In the genomic region with DNA sequence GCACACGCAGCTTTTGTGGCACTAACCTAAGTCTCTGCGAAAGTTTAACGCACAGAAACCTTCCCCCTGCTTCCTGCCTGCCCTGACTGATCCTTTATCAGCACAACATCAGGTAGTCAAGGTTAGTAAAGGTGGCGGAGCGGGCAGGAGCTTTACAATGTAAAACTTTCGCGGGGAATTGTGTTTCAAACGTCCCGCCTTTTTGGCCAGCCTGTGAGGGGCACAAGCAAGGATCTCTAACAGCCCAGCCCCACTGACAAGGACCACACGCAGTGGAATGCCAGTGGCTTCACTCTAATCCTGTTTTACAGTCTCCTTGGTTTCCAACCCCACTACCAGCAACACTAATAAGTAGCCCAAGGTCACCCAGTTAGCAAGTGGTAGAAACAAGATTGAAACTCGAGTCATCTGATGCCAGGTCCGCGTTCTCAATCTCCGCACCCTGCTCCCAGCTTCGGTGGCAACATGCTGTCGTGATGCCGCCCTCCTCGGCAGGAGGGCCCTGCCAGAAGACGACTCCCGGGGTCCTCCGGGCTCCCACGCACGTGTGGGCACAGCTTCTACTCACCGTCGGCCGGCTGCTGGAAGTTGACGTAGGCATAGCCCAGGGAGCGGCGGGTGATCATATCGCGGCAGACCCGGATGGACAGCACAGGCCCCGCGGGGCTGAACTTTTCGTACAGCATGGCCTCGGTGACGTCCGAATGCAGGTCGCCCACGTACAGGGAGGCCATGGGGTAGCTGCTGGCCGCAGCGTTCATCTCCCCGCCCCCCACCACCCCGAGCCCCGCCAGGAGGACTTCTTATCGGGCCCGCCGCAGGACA, we compare ENCODE assay signal across 1 cellular context.
TF ChIP-seq lines count a peak whose summit lies in the region.

No MANE protein-coding gene starts in this region.

TF ChIP-seq in K562, 482 proteins besides CTCF, POLR2A, EP300 and RAD21 (continued from another document and continues in another):
- TF ChIP-seq NBN (IDR thresholded peaks at IDR 0.05; ENCODE audit: low read depth) (no peak), ZC3H4 (CRISPR knock-in tag; IDR thresholded peaks at IDR 0.05; ENCODE audit: borderline replicate concordance) (no peak; the same call in 1 of the 2 replicates), CBX5 (IDR thresholded peaks at IDR 0.05; ENCODE audit: borderline replicate concordance, low read depth) (no peak), PHTF2 (CRISPR knock-in tag; IDR thresholded peaks at IDR 0.05) (no peak), MTA2 (IDR thresholded peaks at IDR 0.05; ENCODE audit: low read depth) (no peak), XRCC4 (IDR thresholded peaks at IDR 0.05; ENCODE audit: extremely low read depth, insufficient read depth, insufficient read length) (no peak), ELF1 (tag; IDR thresholded peaks at IDR 0.05) (peak; percentile 28; the same call in 1 of the 2 replicates), FOXA1 (IDR thresholded peaks at IDR 0.05; ENCODE audit: borderline replicate concordance) (no peak), ZNF778 (CRISPR knock-in tag; IDR thresholded peaks at IDR 0.05) (no peak), NCOR1 (IDR thresholded peaks at IDR 0.05) (peak; percentile 13; the same call in 1 of the 2 replicates), CAMTA2 (CRISPR knock-in tag; conservative IDR thresholded peaks at IDR 0.05) (no peak), RBM17 (IDR thresholded peaks at IDR 0.05; ENCODE audit: borderline replicate concordance, low read depth, low read length) (no peak), POLR2G (IDR thresholded peaks at IDR 0.05; ENCODE audit: low read depth, low read length) (peak; percentile 85), ZNF766 (CRISPR knock-in tag; conservative IDR thresholded peaks at IDR 0.05) (no peak), CTBP1 (IDR thresholded peaks at IDR 0.05; ENCODE audit: borderline replicate concordance) (no peak), EGR1 (conservative IDR thresholded peaks at IDR 0.05) (peak; percentile 87), RUNX1 (IDR thresholded peaks at IDR 0.05; ENCODE audit: low read depth) (no peak), NFRKB (IDR thresholded peaks at IDR 0.05; ENCODE audit: low read depth) (0 out of 2 replicates have a peak, but pooled peaks have one; percentile 13), FOSL1 (tag; conservative IDR thresholded peaks at IDR 0.05) (no peak), SRSF3 (IDR thresholded peaks at IDR 0.05; ENCODE audit: insufficient read depth, low read length) (no peak), TAL1 (IDR thresholded peaks at IDR 0.05) (no peak), MTA1 (IDR thresholded peaks at IDR 0.05; ENCODE audit: borderline replicate concordance) (no peak; the same call in 1 of the 2 replicates), MAZ (CRISPR knock-in tag; conservative IDR thresholded peaks at IDR 0.05 in 1 of 2, IDR thresholded peaks at IDR 0.05 in 1 of 2) (peak; percentile 9 to 46; a peak in 1 of 4 replicates), KLF16 (IDR thresholded peaks at IDR 0.05) (no peak), NR2C2 (CRISPR knock-in tag; IDR thresholded peaks at IDR 0.05) (0 out of 2 replicates have a peak, but pooled peaks have one; percentile 33), NR2C2 (tag; IDR thresholded peaks at IDR 0.05) (no peak), RBBP5 (IDR thresholded peaks at IDR 0.05; ENCODE audit: borderline replicate concordance, insufficient read depth, low read length, poor library complexity, severe bottlenecking) (peak; percentile 85), GTF2E2 (tag; IDR thresholded peaks at IDR 0.05) (no peak)
- TF ChIP-seq, protein P1, sequence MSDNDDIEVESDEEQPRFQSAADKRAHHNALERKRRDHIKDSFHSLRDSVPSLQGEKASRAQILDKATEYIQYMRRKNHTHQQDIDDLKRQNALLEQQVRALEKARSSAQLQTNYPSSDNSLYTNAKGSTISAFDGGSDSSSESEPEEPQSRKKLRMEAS (CRISPR knock-in tag; IDR thresholded peaks at IDR 0.05) = peak; percentile 30
- TF ChIP-seq, protein P2, sequence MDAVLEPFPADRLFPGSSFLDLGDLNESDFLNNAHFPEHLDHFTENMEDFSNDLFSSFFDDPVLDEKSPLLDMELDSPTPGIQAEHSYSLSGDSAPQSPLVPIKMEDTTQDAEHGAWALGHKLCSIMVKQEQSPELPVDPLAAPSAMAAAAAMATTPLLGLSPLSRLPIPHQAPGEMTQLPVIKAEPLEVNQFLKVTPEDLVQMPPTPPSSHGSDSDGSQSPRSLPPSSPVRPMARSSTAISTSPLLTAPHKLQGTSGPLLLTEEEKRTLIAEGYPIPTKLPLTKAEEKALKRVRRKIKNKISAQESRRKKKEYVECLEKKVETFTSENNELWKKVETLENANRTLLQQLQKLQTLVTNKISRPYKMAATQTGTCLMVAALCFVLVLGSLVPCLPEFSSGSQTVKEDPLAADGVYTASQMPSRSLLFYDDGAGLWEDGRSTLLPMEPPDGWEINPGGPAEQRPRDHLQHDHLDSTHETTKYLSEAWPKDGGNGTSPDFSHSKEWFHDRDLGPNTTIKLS (IDR thresholded peaks at IDR 0.05; ENCODE audit: borderline replicate concordance, low read depth) = no peak
- TF ChIP-seq, protein P3, sequence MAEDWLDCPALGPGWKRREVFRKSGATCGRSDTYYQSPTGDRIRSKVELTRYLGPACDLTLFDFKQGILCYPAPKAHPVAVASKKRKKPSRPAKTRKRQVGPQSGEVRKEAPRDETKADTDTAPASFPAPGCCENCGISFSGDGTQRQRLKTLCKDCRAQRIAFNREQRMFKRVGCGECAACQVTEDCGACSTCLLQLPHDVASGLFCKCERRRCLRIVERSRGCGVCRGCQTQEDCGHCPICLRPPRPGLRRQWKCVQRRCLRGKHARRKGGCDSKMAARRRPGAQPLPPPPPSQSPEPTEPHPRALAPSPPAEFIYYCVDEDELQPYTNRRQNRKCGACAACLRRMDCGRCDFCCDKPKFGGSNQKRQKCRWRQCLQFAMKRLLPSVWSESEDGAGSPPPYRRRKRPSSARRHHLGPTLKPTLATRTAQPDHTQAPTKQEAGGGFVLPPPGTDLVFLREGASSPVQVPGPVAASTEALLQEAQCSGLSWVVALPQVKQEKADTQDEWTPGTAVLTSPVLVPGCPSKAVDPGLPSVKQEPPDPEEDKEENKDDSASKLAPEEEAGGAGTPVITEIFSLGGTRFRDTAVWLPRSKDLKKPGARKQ (CRISPR knock-in tag; IDR thresholded peaks at IDR 0.05) = no peak
- TF ChIP-seq, protein P4, sequence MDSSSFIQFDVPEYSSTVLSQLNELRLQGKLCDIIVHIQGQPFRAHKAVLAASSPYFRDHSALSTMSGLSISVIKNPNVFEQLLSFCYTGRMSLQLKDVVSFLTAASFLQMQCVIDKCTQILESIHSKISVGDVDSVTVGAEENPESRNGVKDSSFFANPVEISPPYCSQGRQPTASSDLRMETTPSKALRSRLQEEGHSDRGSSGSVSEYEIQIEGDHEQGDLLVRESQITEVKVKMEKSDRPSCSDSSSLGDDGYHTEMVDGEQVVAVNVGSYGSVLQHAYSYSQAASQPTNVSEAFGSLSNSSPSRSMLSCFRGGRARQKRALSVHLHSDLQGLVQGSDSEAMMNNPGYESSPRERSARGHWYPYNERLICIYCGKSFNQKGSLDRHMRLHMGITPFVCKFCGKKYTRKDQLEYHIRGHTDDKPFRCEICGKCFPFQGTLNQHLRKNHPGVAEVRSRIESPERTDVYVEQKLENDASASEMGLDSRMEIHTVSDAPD (CRISPR knock-in tag; IDR thresholded peaks at IDR 0.05) = no peak
- TF ChIP-seq, protein P5, sequence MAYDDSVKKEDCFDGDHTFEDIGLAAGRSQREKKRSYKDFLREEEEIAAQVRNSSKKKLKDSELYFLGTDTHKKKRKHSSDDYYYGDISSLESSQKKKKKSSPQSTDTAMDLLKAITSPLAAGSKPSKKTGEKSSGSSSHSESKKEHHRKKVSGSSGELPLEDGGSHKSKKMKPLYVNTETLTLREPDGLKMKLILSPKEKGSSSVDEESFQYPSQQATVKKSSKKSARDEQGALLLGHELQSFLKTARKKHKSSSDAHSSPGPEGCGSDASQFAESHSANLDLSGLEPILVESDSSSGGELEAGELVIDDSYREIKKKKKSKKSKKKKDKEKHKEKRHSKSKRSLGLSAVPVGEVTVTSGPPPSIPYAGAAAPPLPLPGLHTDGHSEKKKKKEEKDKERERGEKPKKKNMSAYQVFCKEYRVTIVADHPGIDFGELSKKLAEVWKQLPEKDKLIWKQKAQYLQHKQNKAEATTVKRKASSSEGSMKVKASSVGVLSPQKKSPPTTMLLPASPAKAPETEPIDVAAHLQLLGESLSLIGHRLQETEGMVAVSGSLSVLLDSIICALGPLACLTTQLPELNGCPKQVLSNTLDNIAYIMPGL (CRISPR knock-in tag; IDR thresholded peaks at IDR 0.05) = 0 out of 2 replicates have a peak, but pooled peaks have one; percentile 14
- TF ChIP-seq, protein P6, sequence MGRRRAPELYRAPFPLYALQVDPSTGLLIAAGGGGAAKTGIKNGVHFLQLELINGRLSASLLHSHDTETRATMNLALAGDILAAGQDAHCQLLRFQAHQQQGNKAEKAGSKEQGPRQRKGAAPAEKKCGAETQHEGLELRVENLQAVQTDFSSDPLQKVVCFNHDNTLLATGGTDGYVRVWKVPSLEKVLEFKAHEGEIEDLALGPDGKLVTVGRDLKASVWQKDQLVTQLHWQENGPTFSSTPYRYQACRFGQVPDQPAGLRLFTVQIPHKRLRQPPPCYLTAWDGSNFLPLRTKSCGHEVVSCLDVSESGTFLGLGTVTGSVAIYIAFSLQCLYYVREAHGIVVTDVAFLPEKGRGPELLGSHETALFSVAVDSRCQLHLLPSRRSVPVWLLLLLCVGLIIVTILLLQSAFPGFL (CRISPR knock-in tag; IDR thresholded peaks at IDR 0.05) = peak; percentile 84; the same call in 1 of the 2 replicates
- TF ChIP-seq, protein P7, sequence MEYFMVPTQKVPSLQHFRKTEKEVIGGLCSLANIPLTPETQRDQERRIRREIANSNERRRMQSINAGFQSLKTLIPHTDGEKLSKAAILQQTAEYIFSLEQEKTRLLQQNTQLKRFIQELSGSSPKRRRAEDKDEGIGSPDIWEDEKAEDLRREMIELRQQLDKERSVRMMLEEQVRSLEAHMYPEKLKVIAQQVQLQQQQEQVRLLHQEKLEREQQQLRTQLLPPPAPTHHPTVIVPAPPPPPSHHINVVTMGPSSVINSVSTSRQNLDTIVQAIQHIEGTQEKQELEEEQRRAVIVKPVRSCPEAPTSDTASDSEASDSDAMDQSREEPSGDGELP (CRISPR knock-in tag; IDR thresholded peaks at IDR 0.05; ENCODE audit: borderline replicate concordance) = peak; percentile 61
- TF ChIP-seq, protein P8, sequence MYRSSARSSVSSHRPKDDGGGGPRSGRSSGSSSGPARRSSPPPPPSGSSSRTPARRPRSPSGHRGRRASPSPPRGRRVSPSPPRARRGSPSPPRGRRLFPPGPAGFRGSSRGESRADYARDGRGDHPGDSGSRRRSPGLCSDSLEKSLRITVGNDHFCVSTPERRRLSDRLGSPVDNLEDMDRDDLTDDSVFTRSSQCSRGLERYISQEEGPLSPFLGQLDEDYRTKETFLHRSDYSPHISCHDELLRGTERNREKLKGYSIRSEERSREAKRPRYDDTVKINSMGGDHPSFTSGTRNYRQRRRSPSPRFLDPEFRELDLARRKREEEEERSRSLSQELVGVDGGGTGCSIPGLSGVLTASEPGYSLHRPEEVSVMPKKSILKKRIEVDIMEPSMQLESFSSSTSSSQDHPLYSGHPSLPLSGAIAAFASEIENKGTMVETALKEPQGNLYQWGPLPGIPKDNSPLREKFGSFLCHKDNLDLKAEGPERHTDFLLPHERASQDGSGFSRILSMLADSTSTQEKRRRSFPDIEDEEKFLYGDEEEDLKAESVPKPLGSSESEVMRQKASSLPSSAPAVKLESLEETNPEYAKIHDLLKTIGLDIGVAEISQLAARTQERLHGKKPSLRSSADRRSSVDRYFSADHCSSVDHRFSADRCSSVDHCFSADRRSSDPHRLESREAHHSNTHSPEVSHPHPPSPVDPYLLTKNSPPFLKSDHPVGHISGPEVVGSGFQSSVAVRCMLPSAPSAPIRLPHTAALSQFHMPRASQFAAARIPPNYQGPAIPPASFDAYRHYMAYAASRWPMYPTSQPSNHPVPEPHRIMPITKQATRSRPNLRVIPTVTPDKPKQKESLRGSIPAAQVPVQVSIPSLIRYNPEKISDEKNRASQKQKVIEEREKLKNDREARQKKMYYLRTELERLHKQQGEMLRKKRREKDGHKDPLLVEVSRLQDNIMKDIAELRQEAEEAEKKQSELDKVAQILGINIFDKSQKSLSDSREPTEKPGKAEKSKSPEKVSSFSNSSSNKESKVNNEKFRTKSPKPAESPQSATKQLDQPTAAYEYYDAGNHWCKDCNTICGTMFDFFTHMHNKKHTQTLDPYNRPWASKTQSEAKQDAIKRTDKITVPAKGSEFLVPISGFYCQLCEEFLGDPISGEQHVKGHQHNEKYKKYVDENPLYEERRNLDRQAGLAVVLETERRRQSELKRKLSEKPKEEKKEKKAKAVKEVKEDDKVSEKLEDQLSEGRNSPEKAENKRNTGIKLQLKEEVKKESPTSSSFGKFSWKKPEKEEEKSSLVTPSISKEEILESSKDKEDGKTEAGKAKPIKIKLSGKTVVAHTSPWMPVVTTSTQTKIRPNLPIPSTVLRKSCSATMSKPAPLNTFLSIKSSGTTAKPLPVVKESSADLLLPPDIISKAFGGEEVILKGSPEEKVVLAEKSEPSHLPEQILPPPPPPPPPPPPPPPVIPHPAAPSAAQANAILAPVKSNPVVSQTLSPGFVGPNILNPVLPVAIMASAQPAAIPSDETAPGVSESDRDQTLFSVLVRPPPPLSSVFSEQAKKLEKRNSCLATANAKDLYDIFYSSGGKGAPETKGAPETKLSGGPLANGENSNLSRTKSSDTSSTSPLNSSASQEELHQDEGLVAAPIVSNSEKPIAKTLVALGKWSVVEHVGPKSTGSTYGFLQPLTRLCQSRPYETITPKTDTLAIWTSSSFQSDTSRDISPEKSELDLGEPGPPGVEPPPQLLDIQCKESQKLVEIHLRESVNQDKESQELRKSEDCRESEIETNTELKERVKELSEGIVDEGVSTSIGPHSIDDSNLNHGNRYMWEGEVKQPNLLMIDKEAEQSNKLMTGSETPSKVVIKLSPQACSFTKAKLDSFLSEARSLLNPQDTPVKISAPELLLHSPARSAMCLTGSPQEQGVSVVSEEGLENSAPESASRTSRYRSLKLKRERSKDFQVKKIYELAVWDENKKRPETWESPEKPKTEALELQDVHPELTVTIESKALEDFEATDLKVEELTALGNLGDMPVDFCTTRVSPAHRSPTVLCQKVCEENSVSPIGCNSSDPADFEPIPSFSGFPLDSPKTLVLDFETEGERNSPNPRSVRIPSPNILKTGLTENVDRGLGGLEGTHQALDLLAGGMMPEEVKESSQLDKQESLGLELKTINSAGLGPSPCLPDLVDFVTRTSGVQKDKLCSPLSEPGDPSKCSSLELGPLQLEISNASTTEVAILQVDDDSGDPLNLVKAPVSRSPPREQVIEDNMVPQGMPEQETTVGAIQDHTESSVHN (IDR thresholded peaks at IDR 0.05; ENCODE audit: borderline replicate concordance in 1 of 2, low read depth in 1 of 2) = no peak
- TF ChIP-seq, protein P9, sequence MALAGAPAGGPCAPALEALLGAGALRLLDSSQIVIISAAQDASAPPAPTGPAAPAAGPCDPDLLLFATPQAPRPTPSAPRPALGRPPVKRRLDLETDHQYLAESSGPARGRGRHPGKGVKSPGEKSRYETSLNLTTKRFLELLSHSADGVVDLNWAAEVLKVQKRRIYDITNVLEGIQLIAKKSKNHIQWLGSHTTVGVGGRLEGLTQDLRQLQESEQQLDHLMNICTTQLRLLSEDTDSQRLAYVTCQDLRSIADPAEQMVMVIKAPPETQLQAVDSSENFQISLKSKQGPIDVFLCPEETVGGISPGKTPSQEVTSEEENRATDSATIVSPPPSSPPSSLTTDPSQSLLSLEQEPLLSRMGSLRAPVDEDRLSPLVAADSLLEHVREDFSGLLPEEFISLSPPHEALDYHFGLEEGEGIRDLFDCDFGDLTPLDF (CRISPR knock-in tag; IDR thresholded peaks at IDR 0.05) = peak; percentile 47; the same call in 1 of the 2 replicates
